ENCODE assay signal across 13 cellular contexts in the genomic region with DNA sequence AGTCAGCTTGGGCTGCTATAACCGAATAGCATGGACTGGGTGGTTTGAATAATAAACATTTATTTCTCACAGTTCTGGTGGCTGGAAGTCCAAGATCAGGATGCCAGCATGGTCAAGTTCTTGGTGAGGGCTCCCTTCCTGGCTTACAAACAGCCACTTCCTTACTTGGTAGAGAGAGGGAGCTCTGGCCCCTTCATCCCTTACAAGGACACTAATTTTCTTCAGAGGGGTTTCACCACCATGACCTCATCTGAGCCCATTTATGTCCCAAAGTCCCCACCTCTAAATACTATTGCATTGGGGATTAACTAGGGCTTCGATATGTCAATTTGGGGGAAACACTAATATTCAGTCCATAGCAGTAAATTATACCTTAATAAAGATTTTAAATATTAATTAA.
DNase-seq lines count a peak whose midpoint lies in the region; ATAC-seq and TF ChIP-seq lines count a peak whose summit lies in the region.
"Had no signal": no experiment of that assay in that cellular context is flagged by ENCODE, and none has a peak within 500 bp of the region (broad histone marks: within the 10 kb centered on the region; RNA-seq: fewer than 3 reads in every experiment).

No MANE protein-coding gene starts in this region.

- H3K4me3 ChIP-seq in spleen = no peak overlapping the region
- no peak overlapping the region for H3K4me3 ChIP-seq in neuronal stem cell (ENCODE audit: low read length in 2 of 2)

- no peak overlapping the region for H4K8ac ChIP-seq in neuronal stem cell (ENCODE audit: low read depth, low read length)

- no peak overlapping the region for H3K4ac ChIP-seq in neuronal stem cell (ENCODE audit: low read length)

- H2BK12ac ChIP-seq in neuronal stem cell (ENCODE audit: low read length) = no peak overlapping the region

- H2BK120ac ChIP-seq in neuronal stem cell (ENCODE audit: low read depth, low read length) = no peak overlapping the region

- no peaks in the 10 kb centered on the region for H3K36me3 Mint-ChIP-seq in activated T-cell treated with anti-CD3 and anti-CD28 coated beads, Interleukin-2, amount 50 U/mL, for 72 hours (ENCODE audit: insufficient read depth in 2 of 2)
- H3K36me3 Mint-ChIP-seq in activated B cell treated with CpG ODN at 0.5 μM for 24 hours (ENCODE audit: low read depth) = no peaks in the 10 kb centered on the region
- H3K36me3 Mint-ChIP-seq: CD14-positive monocyte had no signal

- no peak overlapping the region for H3K9ac ChIP-seq in neuronal stem cell (ENCODE audit: low read depth, low read length, poor library complexity)

- H2AK5ac ChIP-seq in neuronal stem cell (ENCODE audit: low read depth, low read length) = no peak overlapping the region

- DNase-seq in activated T-cell treated with anti-CD3 and anti-CD28 coated beads, Interleukin-2, amount 50 U/mL, for 72 hours = peak; percentile 2
- DNase-seq in activated T-cell treated with anti-CD3 and anti-CD28 coated beads for 4 hours = no peak
- DNase-seq in activated B cell treated with CpG ODN at 0.5 μM for 24 hours = no peak
- no peak for DNase-seq in spleen
- no peak for DNase-seq in NCI-H524 treated with DMSO at 0.1 percent for 48 hours (lab: John Stamatoyannopoulos, UW)
- DNase-seq in neuronal stem cell (ENCODE audit: low spot score) = no peak
- DNase-seq in Ammon's horn (ENCODE audit: low spot score) = no peak
- DNase-seq: activated gamma-delta T cell, retina, substantia nigra had no signal

- no peak overlapping the region for H3K14ac ChIP-seq in neuronal stem cell (ENCODE audit: low read length)

- H2BK15ac ChIP-seq in neuronal stem cell (ENCODE audit: low read length) = no peak overlapping the region

- H3K27me3 ChIP-seq in spleen (replicated peaks in 1 of 7) (no peaks in the 10 kb centered on the region), neuronal stem cell (ENCODE audit: control insufficient read depth in 3 of 3, insufficient read depth in 3 of 3, low read depth in 1 of 3, low read length in 3 of 3) (no peaks in the 10 kb centered on the region)

- H3K4me1 ChIP-seq in spleen (no peaks in the 10 kb centered on the region), neuronal stem cell (ENCODE audit: control insufficient read depth in 2 of 2, insufficient read depth in 1 of 2, low read depth in 1 of 2, low read length in 2 of 2) (peaks cover 0 to 4% of the 10 kb centered on the region in 2 donors)

- H3K9me3 Mint-ChIP-seq in activated T-cell treated with anti-CD3 and anti-CD28 coated beads, Interleukin-2, amount 50 U/mL, for 72 hours = no peaks in the 10 kb centered on the region
- H3K9me3 Mint-ChIP-seq in activated B cell treated with CpG ODN at 0.5 μM for 24 hours = no peaks in the 10 kb centered on the region
- H3K9me3 Mint-ChIP-seq: CD14-positive monocyte had no signal

- no peak overlapping the region for H2AFZ ChIP-seq in neuronal stem cell (ENCODE audit: low read length)

- peaks cover 17% of the 10 kb centered on the region for H3K4me1 Mint-ChIP-seq in activated T-cell treated with anti-CD3 and anti-CD28 coated beads, Interleukin-2, amount 50 U/mL, for 72 hours (ENCODE audit: low read depth)
- peaks cover 14% of the 10 kb centered on the region for H3K4me1 Mint-ChIP-seq in activated B cell treated with CpG ODN at 0.5 μM for 24 hours

- no peak for TF ChIP-seq POLR2A in spleen (IDR thresholded peaks at IDR 0.05)

- H3K79me1 ChIP-seq in neuronal stem cell (ENCODE audit: low read depth, low read length) = no peaks in the 10 kb centered on the region

- H3K27me3 Mint-ChIP-seq in activated T-cell treated with anti-CD3 and anti-CD28 coated beads, Interleukin-2, amount 50 U/mL, for 72 hours (ENCODE audit: low read depth) = no peaks in the 10 kb centered on the region
- H3K27me3 Mint-ChIP-seq in activated B cell treated with CpG ODN at 0.5 μM for 24 hours = no peaks in the 10 kb centered on the region

- no peak overlapping the region for H3K4me2 ChIP-seq in neuronal stem cell (ENCODE audit: insufficient read depth, low read length, poor library complexity, severe bottlenecking)

- no peak for ATAC-seq in activated T-cell treated with anti-CD3 and anti-CD28 coated beads, Interleukin-2, amount 50 U/mL, for 72 hours (replicated peaks in 1 of 2)
- ATAC-seq in HG02798 (IDR thresholded peaks at IDR 0.05; ENCODE audit: poor library complexity, unreplicated experiment) (peak; percentile 80), activated B cell treated with CpG ODN at 0.5 μM for 24 hours (ENCODE audit: low read depth) (peak; percentile 49)

- H3K27ac ChIP-seq in spleen (no peak overlapping the region), neuronal stem cell (replicated peaks; ENCODE audit: low read length) (no peak overlapping the region)
- H3K27ac ChIP-seq: RWPE1 had no signal

- H3K9me3 ChIP-seq in spleen (no peaks in the 10 kb centered on the region), neuronal stem cell (replicated peaks in 1 of 2; ENCODE audit: control insufficient read depth in 2 of 2, insufficient read depth in 1 of 2, low read depth in 1 of 2, low read length in 2 of 2) (no peaks in the 10 kb centered on the region)

- H3K18ac ChIP-seq in neuronal stem cell (ENCODE audit: low read length) = no peak overlapping the region

- no peak overlapping the region for H3K23ac ChIP-seq in neuronal stem cell (ENCODE audit: low read depth, low read length, poor library complexity)

- no peak overlapping the region for H4K91ac ChIP-seq in neuronal stem cell (ENCODE audit: low read depth, low read length, poor library complexity)

- TF ChIP-seq CTCF in activated B cell treated with CpG ODN at 0.5 μM for 24 hours (IDR thresholded peaks at IDR 0.05) = no peak
- TF ChIP-seq CTCF in spleen (IDR thresholded peaks at IDR 0.05 in 8 of 11, conservative IDR thresholded peaks at IDR 0.05 in 3 of 11) = peak in 9 of 11 experiments; percentile 9 to 52 (median 38)

- H2BK5ac ChIP-seq in neuronal stem cell (ENCODE audit: low read length) = no peak overlapping the region

- WGBS in spleen, 5 donors = 76 to 87% (median 82%) methylated on average over 2 of the region's 2 CpGs
- WGBS in neuronal stem cell (ENCODE audit: extremely low coverage in 2 of 2, insufficient read length in 2 of 2, insufficient replicate concordance in 1 of 2), 2 donors = no CpG with 5 or more reads among the region's 2 CpGs

- no peak overlapping the region for H3K27ac Mint-ChIP-seq in activated T-cell treated with anti-CD3 and anti-CD28 coated beads, Interleukin-2, amount 50 U/mL, for 72 hours
- H3K27ac Mint-ChIP-seq in activated B cell treated with CpG ODN at 0.5 μM for 24 hours = no peak overlapping the region
- H3K27ac Mint-ChIP-seq: CD14-positive monocyte had no signal

- POLR2A ChIA-PET in activated B cell treated with CpG ODN at 0.5 μM for 24 hours (lab: Charles Lee) = no interaction called here

- no peaks in the 10 kb centered on the region for H3K36me3 ChIP-seq in spleen
- no peaks in the 10 kb centered on the region for H3K36me3 ChIP-seq in neuronal stem cell (replicated peaks in 1 of 2; ENCODE audit: control insufficient read depth in 2 of 2, insufficient read depth in 2 of 2, low read length in 2 of 2)

- CTCF ChIA-PET in activated B cell treated with CpG ODN at 0.5 μM for 24 hours (lab: Charles Lee) = interaction anchor here (2.2 kb wide), 1 partner anchor 801 kb away, joined by 8 read pairs; no protein-coding TSS in a partner anchor

- intact Hi-C loops in activated B cell treated with CpG ODN at 0.5 μM for 24 hours (cut with micrococcal nuclease) (loop anchor here (1.0 to 10.0 kb wide), 4 partner anchors 272 to 1098 kb away; a partner anchor contains a TSS), spleen (cut with DNase I; ENCODE audit: low total_unique reads) (no loop called here)

- no peak overlapping the region for H3K4me3 Mint-ChIP-seq in activated T-cell treated with anti-CD3 and anti-CD28 coated beads, Interleukin-2, amount 50 U/mL, for 72 hours
- no peak overlapping the region for H3K4me3 Mint-ChIP-seq in activated B cell treated with CpG ODN at 0.5 μM for 24 hours
- H3K4me3 Mint-ChIP-seq: CD14-positive monocyte had no signal

Comparison
In these comparisons a context has a peak if more than half of its experiments do, and no peak if none do; other contexts are left out.
1. DNase-seq: peak in activated T-cell treated with anti-CD3 and anti-CD28 coated beads, Interleukin-2, amount 50 U/mL, for 72 hours (2 of 2); none in activated T-cell treated with anti-CD3 and anti-CD28 coated beads for 4 hours (single experiment), activated B cell treated with CpG ODN at 0.5 μM for 24 hours (single experiment), spleen (single experiment), NCI-H524 treated with DMSO at 0.1 percent for 48 hours (single experiment), neuronal stem cell (single experiment) and Ammon's horn (single experiment).
2. ATAC-seq: peak in HG02798 (single experiment) and activated B cell treated with CpG ODN at 0.5 μM for 24 hours (single experiment); none in activated T-cell treated with anti-CD3 and anti-CD28 coated beads, Interleukin-2, amount 50 U/mL, for 72 hours (0 of 2).